22 cellular contexts compared by ENCODE assay signal in the genomic region with DNA sequence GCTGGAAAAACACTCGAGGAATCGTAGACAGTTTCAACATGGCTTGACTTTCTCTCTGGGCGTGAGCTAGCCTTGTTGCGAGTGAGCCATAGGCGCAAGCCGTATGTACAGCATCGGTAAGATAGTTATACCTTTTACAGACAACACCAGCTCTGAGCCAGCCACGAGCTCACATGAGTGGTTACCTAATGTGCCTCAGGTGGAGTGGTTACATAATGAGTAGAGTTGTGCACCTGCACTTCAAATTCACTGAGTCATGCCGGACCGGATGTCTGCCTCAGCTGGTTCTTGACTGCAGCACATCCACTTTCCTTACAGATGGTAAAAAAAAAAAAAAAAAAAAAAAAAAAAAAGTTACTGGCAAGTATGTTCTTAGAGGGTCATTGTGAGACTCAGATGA.
DNase-seq lines count a peak whose midpoint lies in the region; ATAC-seq and TF ChIP-seq lines count a peak whose summit lies in the region.
"Had no signal": no experiment of that assay in that cellular context is flagged by ENCODE, and none has a peak within 500 bp of the region (broad histone marks: within the 10 kb centered on the region; RNA-seq: fewer than 3 reads in every experiment).

No MANE protein-coding gene starts in this region.

- H3K9me3 ChIP-seq in gastroesophageal sphincter: no peaks in the 10 kb centered on the region

- no peaks in the 10 kb centered on the region for H3K36me3 ChIP-seq in gastroesophageal sphincter

- no peak for TF ChIP-seq POLR2A in gastroesophageal sphincter (IDR thresholded peaks at IDR 0.05)

- DNase-seq in DMS53 treated with DMSO at 0.1 percent for 48 hours (lab: John Stamatoyannopoulos, UW; ENCODE audit: unreplicated experiment) (peak; percentile 99), NCI-H2029 (lab: John Stamatoyannopoulos, UW) (peak; percentile 74), RPMI8226 (peak; percentile 52), memory B cell (ENCODE audit: low spot score in 2 of 2) (no peak), epidermal melanocyte (ENCODE audit: insufficient read length, low spot score) (no peak)
- DNase-seq: activated CD4-positive, alpha-beta T cell treated with anti-CD3 and anti-CD28 coated beads for 4 hours; activated gamma-delta T cell treated with Interleukin-2 at 50 U/mL for 16 hours; activated T-cell treated with anti-CD3 and anti-CD28 coated beads, Interleukin-2, amount 50 U/mL, for 4 hours; C1 segment of cervical spinal cord; dermis blood vessel endothelial cell; glutamatergic neuron; GOT3; KG1; kidney; NCI-H446 treated with DMSO at 0.1 percent for 48 hours; right cardiac atrium; SHP77 treated with DMSO at 0.1 percent for 48 hours had no signal

- peaks cover 1% of the 10 kb centered on the region for H3K9me3 Mint-ChIP-seq in memory B cell
- H3K9me3 Mint-ChIP-seq: activated T-cell treated with anti-CD3 and anti-CD28 coated beads, Interleukin-2, amount 50 U/mL, for 4 hours; T-helper 2 cell treated with Interferon-gamma antibody and Interleukin-4, amounts not matched to agents 5 μg/mL and 100 μg/mL, for 36 hours had no signal

- H3K36me3 Mint-ChIP-seq in memory B cell: no peaks in the 10 kb centered on the region

- H3K4me3 Mint-ChIP-seq in memory B cell: no peak overlapping the region
- H3K4me3 Mint-ChIP-seq: activated T-cell treated with anti-CD3 and anti-CD28 coated beads, Interleukin-2, amount 50 U/mL, for 4 hours; T-helper 2 cell treated with Interferon-gamma antibody and Interleukin-4, amounts not matched to agents 5 μg/mL and 100 μg/mL, for 36 hours had no signal

- no peak for TF ChIP-seq EP300 in gastroesophageal sphincter (IDR thresholded peaks at IDR 0.05)

- H3K27me3 ChIP-seq in gastroesophageal sphincter: no peaks in the 10 kb centered on the region

- ATAC-seq in memory B cell (ENCODE audit: low read depth): peak; percentile 32
- no peak for ATAC-seq in gastroesophageal sphincter
- ATAC-seq in GM21723 (IDR thresholded peaks at IDR 0.05; ENCODE audit: unreplicated experiment): no peak
- ATAC-seq: activated T-cell treated with anti-CD3 and anti-CD28 coated beads, Interleukin-2, amount 50 U/mL, for 4 hours; Panc1; right cardiac atrium had no signal

- H3K4me3 ChIP-seq in gastroesophageal sphincter: no peak overlapping the region

- H3K27me3 Mint-ChIP-seq in memory B cell: peaks cover 8% of the 10 kb centered on the region

- no peak overlapping the region for H3K27ac ChIP-seq in gastroesophageal sphincter
- H3K27ac ChIP-seq: VCaP had no signal

- TF ChIP-seq CTCF in gastroesophageal sphincter (IDR thresholded peaks at IDR 0.05): no peak

- H3K4me1 Mint-ChIP-seq in memory B cell: no peaks in the 10 kb centered on the region

- no peak overlapping the region for H3K27ac Mint-ChIP-seq in memory B cell
- H3K27ac Mint-ChIP-seq: T-helper 2 cell treated with Interferon-gamma antibody and Interleukin-4, amounts not matched to agents 5 μg/mL and 100 μg/mL, for 36 hours had no signal

- H3K4me1 ChIP-seq in gastroesophageal sphincter: no peaks in the 10 kb centered on the region

- 95 to 100% methylated on average over 2 to 4 of the region's 10 CpGs for WGBS in gastroesophageal sphincter (ENCODE audit: low coverage in 1 of 2), 2 donors

Comparison
In these comparisons a context has a peak if more than half of its experiments do, and no peak if none do; other contexts are left out.
1. DNase-seq: peak in DMS53 treated with DMSO at 0.1 percent for 48 hours (single experiment), NCI-H2029 (single experiment) and RPMI8226 (single experiment); none in memory B cell (0 of 2) and epidermal melanocyte (single experiment).